In genomic region chr20:10708342-10709185, GRCh38 we compare ENCODE assay signal across 11 cellular contexts. TPM values are rescaled to one million over a fixed set of nuclear protein-coding genes. Genes with fewer than 3 reads are reported as not detected.
A peak's percentile ranks its signal among the peaks of the same experiment; 100 is the strongest.
DNase-seq lines count a peak whose midpoint lies in the region; ATAC-seq and TF ChIP-seq lines count a peak whose summit lies in the region.
"Had no signal": no experiment of that assay in that cellular context is flagged by ENCODE, and none has a peak within 500 bp of the region (broad histone marks: within the 10 kb centered on the region; RNA-seq: fewer than 3 reads in every experiment).

No MANE protein-coding gene starts in this region.

- H3K4me1 Mint-ChIP-seq in CD4-positive, alpha-beta memory T cell, result no peaks in the 10 kb centered on the region

- no peak overlapping the region for H2BK120ac ChIP-seq in neuronal stem cell (ENCODE audit: low read depth, low read length)

- H2BK12ac ChIP-seq in neuronal stem cell (ENCODE audit: low read length), result no peak overlapping the region

- POLR2A ChIA-PET in RWPE1 (lab: Yijun Ruan, JAX; ENCODE audit: low non-redundant PET), result no interaction called here
- POLR2A ChIA-PET in CD4-positive, alpha-beta memory T cell (lab: Charles Lee; ENCODE audit: partially characterized antibody), result no interaction called here

- peaks cover 0 to 4% (median 0%) of the 10 kb centered on the region in 8 donors for H3K9me3 Mint-ChIP-seq in CD4-positive, alpha-beta memory T cell
- H3K9me3 Mint-ChIP-seq: CD4-positive, alpha-beta T cell had no signal

- H3K23ac ChIP-seq in neuronal stem cell (ENCODE audit: low read depth, low read length, poor library complexity), result no peak overlapping the region

- no peak overlapping the region for H3K18ac ChIP-seq in neuronal stem cell (ENCODE audit: low read length)

- no peaks in the 10 kb centered on the region for H3K79me1 ChIP-seq in neuronal stem cell (ENCODE audit: low read depth, low read length)

- DNase-seq in Caki2 (ENCODE audit: low read depth) (peak; percentile 94), RWPE1 (ENCODE audit: low spot score) (peak; percentile 29), fibroblast of gingiva (ENCODE audit: low read depth) (peak; percentile 76), neuronal stem cell (ENCODE audit: low spot score) (peak; percentile 73), NCI-H2081 (lab: John Stamatoyannopoulos, UW) (no peak), mucosa of gallbladder (ENCODE audit: low spot score) (no peak)
- no peak for DNase-seq in CD4-positive, alpha-beta memory T cell
- DNase-seq: CD4-positive, alpha-beta T cell; NCI-H2029 had no signal

- no peak overlapping the region for H3K9ac ChIP-seq in neuronal stem cell (ENCODE audit: low read depth, low read length, poor library complexity)

- peaks cover 12 to 23% of the 10 kb centered on the region in 2 donors for H3K4me1 ChIP-seq in neuronal stem cell (ENCODE audit: control insufficient read depth in 2 of 2, insufficient read depth in 1 of 2, low read depth in 1 of 2, low read length in 2 of 2)
- H3K4me1 ChIP-seq in CD4-positive, alpha-beta memory T cell (ENCODE audit: insufficient read depth, low read length), result no peaks in the 10 kb centered on the region

- WGBS in neuronal stem cell (ENCODE audit: extremely low coverage in 2 of 2, insufficient read length in 2 of 2, insufficient replicate concordance in 1 of 2), 2 donors, result no CpG with 5 or more reads among the region's 7 CpGs

- intact Hi-C loops in CD4-positive, alpha-beta memory T cell (cut with micrococcal nuclease), result no loop called here

- no peak overlapping the region for H2AK5ac ChIP-seq in neuronal stem cell (ENCODE audit: low read depth, low read length)

- no peak overlapping the region for H2BK5ac ChIP-seq in neuronal stem cell (ENCODE audit: low read length)

- H2BK15ac ChIP-seq in neuronal stem cell (ENCODE audit: low read length), result no peak overlapping the region

- H3K4me3 Mint-ChIP-seq in CD4-positive, alpha-beta memory T cell, result no peak overlapping the region
- H3K4me3 Mint-ChIP-seq: CD4-positive, alpha-beta T cell had no signal

- H3K27ac ChIP-seq in RWPE1 (no peak overlapping the region), neuronal stem cell (replicated peaks; ENCODE audit: low read length) (peak overlapping the region; percentile 72)
- no peak overlapping the region for H3K27ac ChIP-seq in CD4-positive, alpha-beta memory T cell (ENCODE audit: low read depth, low read length)
- H3K27ac ChIP-seq: cardiac muscle cell had no signal

- ATAC-seq in GM21528 (IDR thresholded peaks at IDR 0.05; ENCODE audit: low FRiP score, unreplicated experiment), result no peak

- H4K91ac ChIP-seq in neuronal stem cell (ENCODE audit: low read depth, low read length, poor library complexity), result no peak overlapping the region

- H3K36me3 ChIP-seq in neuronal stem cell (replicated peaks in 1 of 2; ENCODE audit: control insufficient read depth in 2 of 2, insufficient read depth in 2 of 2, low read length in 2 of 2), result no peaks in the 10 kb centered on the region
- H3K36me3 ChIP-seq in CD4-positive, alpha-beta memory T cell (ENCODE audit: insufficient read depth, low read length), result no peaks in the 10 kb centered on the region
- H3K36me3 ChIP-seq: cardiac muscle cell had no signal

- CTCF ChIA-PET in RWPE1 (lab: Yijun Ruan, JAX), result interaction anchor here (0.5 kb wide), 1 partner anchor 181 kb away, joined by 4 read pairs; no protein-coding TSS in a partner anchor
- CTCF ChIA-PET in CD4-positive, alpha-beta memory T cell (lab: Charles Lee; ENCODE audit: partially characterized antibody), result no interaction called here

- no peak overlapping the region for H2AFZ ChIP-seq in neuronal stem cell (ENCODE audit: low read length)

- peaks cover 0 to 4% of the 10 kb centered on the region in 2 donors for H3K9me3 ChIP-seq in neuronal stem cell (replicated peaks in 1 of 2; ENCODE audit: control insufficient read depth in 2 of 2, insufficient read depth in 1 of 2, low read depth in 1 of 2, low read length in 2 of 2)
- H3K9me3 ChIP-seq in CD4-positive, alpha-beta memory T cell (ENCODE audit: control insufficient read depth in 1 of 2, low read length in 2 of 2), result no peaks in the 10 kb centered on the region

- in situ Hi-C loops in Caki2 (cut with HindIII; ENCODE audit: low pct_unique_long_range_greater_than_20kb, low sequenced_read_pairs), result no loop called here

- H3K4ac ChIP-seq in neuronal stem cell (ENCODE audit: low read length), result no peak overlapping the region

- H3K4me2 ChIP-seq in neuronal stem cell (ENCODE audit: insufficient read depth, low read length, poor library complexity, severe bottlenecking), result peak overlapping the region; percentile 22

- no peak overlapping the region for H3K27ac Mint-ChIP-seq in CD4-positive, alpha-beta memory T cell
- H3K27ac Mint-ChIP-seq: CD4-positive, alpha-beta T cell had no signal

- no peak overlapping the region for H3K14ac ChIP-seq in neuronal stem cell (ENCODE audit: low read length)

- no peak overlapping the region for H3K4me3 ChIP-seq in neuronal stem cell (ENCODE audit: low read length in 2 of 2)
- no peak overlapping the region for H3K4me3 ChIP-seq in CD4-positive, alpha-beta memory T cell (ENCODE audit: low read length in 2 of 2)
- H3K4me3 ChIP-seq: cardiac muscle cell had no signal

- H3K36me3 Mint-ChIP-seq in CD4-positive, alpha-beta memory T cell, result no peaks in the 10 kb centered on the region

- no peaks in the 10 kb centered on the region for H3K27me3 ChIP-seq in neuronal stem cell (ENCODE audit: control insufficient read depth in 3 of 3, insufficient read depth in 3 of 3, low read depth in 1 of 3, low read length in 3 of 3)
- no peaks in the 10 kb centered on the region for H3K27me3 ChIP-seq in CD4-positive, alpha-beta memory T cell (ENCODE audit: insufficient read depth, low read length)
- H3K27me3 ChIP-seq: cardiac muscle cell had no signal

- no peak for TF ChIP-seq CTCF in RWPE1 (conservative IDR thresholded peaks at IDR 0.05; ENCODE audit: low read depth)

- no peak overlapping the region for H4K8ac ChIP-seq in neuronal stem cell (ENCODE audit: low read depth, low read length)

- peaks cover 3 to 5% of the 10 kb centered on the region in 2 donors for H3K27me3 Mint-ChIP-seq in CD4-positive, alpha-beta memory T cell

RNA-seq across cellular contexts. Expression of gene JAG1, which starts 34.8 kb away (rescaled TPM):
- total RNA-seq in Caki2 (2014; rRNA removed; shearing (Covaris generic); ENCODE audit: low replicate concordance), result 142 and 148 TPM in 2 replicates
- polyA plus RNA-seq in neuronal stem cell (2013, experiment 1 of 2), result 64.8 TPM
- polyA plus RNA-seq in neuronal stem cell (2013, experiment 2 of 2), result 65.6 TPM
- 36.8 TPM for total RNA-seq in mucosa of gallbladder
- under 1 TPM; 0.29 to 0.61 TPM for total RNA-seq in CD4-positive, alpha-beta memory T cell
- 1 to 10 TPM in 1 of 2 donors, under 1 TPM in 1; 0.04 to 1.9 TPM for polyA plus RNA-seq in CD4-positive, alpha-beta memory T cell

Comparison
In these comparisons a context has a peak if more than half of its experiments do, and no peak if none do; other contexts are left out.
1. DNase-seq: peak in Caki2 (single experiment), RWPE1 (single experiment), fibroblast of gingiva (single experiment) and neuronal stem cell (single experiment); none in NCI-H2081 (0 of 2), mucosa of gallbladder (single experiment) and CD4-positive, alpha-beta memory T cell (0 of 5).
2. RNA of gene JAG1, which starts 34.8 kb away (total RNA-seq): 142 to 148 TPM in Caki2 and 36.8 TPM in mucosa of gallbladder (single experiment); 0.29 to 0.61 TPM in CD4-positive, alpha-beta memory T cell; every median in the first group is over 10 times any median in the second.